Comparison of ENCODE assay signal across 12 cellular contexts in the genomic region with DNA sequence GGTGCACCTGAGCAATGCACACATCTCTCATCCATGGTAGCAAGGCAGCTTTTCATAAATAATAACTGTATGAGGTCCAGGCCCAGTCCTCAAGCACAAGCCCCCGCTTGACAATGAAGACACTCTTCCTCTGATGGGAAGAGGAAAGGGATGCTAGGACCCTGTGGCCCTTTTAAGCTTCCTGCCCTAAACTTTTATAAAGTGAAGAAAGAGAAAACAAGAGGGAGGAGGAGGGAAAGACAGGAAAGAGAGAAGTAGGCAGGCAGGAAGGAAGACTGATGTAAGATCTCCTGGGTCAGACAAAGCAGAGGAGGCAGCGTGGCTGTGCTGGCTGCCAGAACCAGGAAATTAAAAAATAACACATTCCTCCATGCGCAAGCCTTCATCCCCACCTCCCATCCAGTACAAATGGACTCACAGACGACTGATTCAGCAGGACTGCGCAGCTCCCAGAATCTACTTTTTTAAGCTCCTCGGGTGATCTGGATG. TPM values are rescaled to one million over a fixed set of nuclear protein-coding genes. Genes with fewer than 3 reads are reported as not detected.
DNase-seq lines count a peak whose midpoint lies in the region; ATAC-seq, FAIRE-seq and TF ChIP-seq lines count a peak whose summit lies in the region.
"Had no signal": no experiment of that assay in that cellular context is flagged by ENCODE, and none has a peak within 500 bp of the region (broad histone marks: within the 10 kb centered on the region; RNA-seq: fewer than 3 reads in every experiment).

No MANE protein-coding gene starts in this region.

- no peak for FAIRE-seq in HepG2 (lab: Jason Lieb, UNC)
- FAIRE-seq: H54 had no signal

- H4K20me1 ChIP-seq in HepG2 (ENCODE audit: insufficient read depth, low read length) = peaks cover 43% of the 10 kb centered on the region

- in situ Hi-C loops in HepG2 (cut with HindIII; ENCODE audit: extremely low pct_ligation_motif_present, low pct_unique_long_range_greater_than_20kb) = no loop called here

- POLR2A ChIA-PET in HepG2 (lab: Yijun Ruan, JAX) = interaction anchor here (1.4 kb wide), 1 partner anchor 16 kb away, joined by 4 read pairs; a partner anchor contains a TSS

- H3K4me3 Mint-ChIP-seq in activated naive CD4-positive, alpha-beta T cell treated with anti-CD3 and anti-CD28 coated beads, Interleukin-2, amount 50 U/mL, for 24 hours = peak overlapping the region; percentile 67

- TF ChIP-seq POLR2A in HepG2 (IDR thresholded peaks at IDR 0.05; ENCODE audit: insufficient read depth in 1 of 2, low read depth in 2 of 2, low read length in 2 of 2) (peak in 1 of 2 experiments; percentile 49; a peak in 2 of 4 replicates), prostate gland (IDR thresholded peaks at IDR 0.05) (no peak)

- H3K4me2 ChIP-seq in HepG2 (ENCODE audit: low read depth, low read length) = no peak overlapping the region

- ATAC-seq in HepG2 = no peak

- peak overlapping the region; percentile 95 for H3K27ac Mint-ChIP-seq in activated naive CD4-positive, alpha-beta T cell treated with anti-CD3 and anti-CD28 coated beads, Interleukin-2, amount 50 U/mL, for 24 hours

- no peak overlapping the region for H3K9ac ChIP-seq in HepG2 (ENCODE audit: insufficient read depth, low read depth, low read length)

- no peak overlapping the region for H2AFZ ChIP-seq in HepG2 (ENCODE audit: low read length)

- H3K79me2 ChIP-seq in HepG2 (ENCODE audit: insufficient read depth, low read length) = peaks cover 4% of the 10 kb centered on the region

- no peaks in the 10 kb centered on the region for H3K4me1 ChIP-seq in HepG2 (ENCODE audit: insufficient read depth, low read length)
- no peaks in the 10 kb centered on the region for H3K4me1 ChIP-seq in prostate gland (replicated peaks)

- no TSS peak for BruUV-seq in HepG2 (replicated peaks; lab: Mats Ljungman, UMichigan)

- H3K27me3 Mint-ChIP-seq in activated naive CD4-positive, alpha-beta T cell treated with anti-CD3 and anti-CD28 coated beads, Interleukin-2, amount 50 U/mL, for 24 hours = no peaks in the 10 kb centered on the region

- 98% methylated on average over 6 of the region's 6 CpGs for WGBS in HepG2 (ENCODE audit: low lambda C conversion rate)
- WGBS in prostate gland = 77% methylated on average over 6 of the region's 6 CpGs

- no peak for TF ChIP-seq CTCF in AG10803 (conservative IDR thresholded peaks at IDR 0.05; ENCODE audit: low read length)
- TF ChIP-seq CTCF in HepG2 (CRISPR knock-in tag; IDR thresholded peaks at IDR 0.05) = no peak
- no peak for TF ChIP-seq CTCF in prostate gland (IDR thresholded peaks at IDR 0.05)

- peaks cover 2% of the 10 kb centered on the region for H3K9me3 Mint-ChIP-seq in activated naive CD4-positive, alpha-beta T cell treated with anti-CD3 and anti-CD28 coated beads, Interleukin-2, amount 50 U/mL, for 24 hours

- H3K27ac ChIP-seq in HepG2 (ENCODE audit: extremely low read length, insufficient read depth, low read length) (no peak overlapping the region), prostate gland (no peak overlapping the region)

- H3K4me3 ChIP-seq in AG10803 (ENCODE audit: low read length) (no peak overlapping the region), HepG2 (replicated peaks in 1 of 3; ENCODE audit: insufficient read depth in 1 of 3, low read depth in 2 of 3, low read length in 3 of 3) (no peak overlapping the region), prostate gland (no peak overlapping the region)
- peak overlapping the region; percentile 7 for H3K4me3 ChIP-seq in Jurkat, Clone E6-1 (ENCODE audit: low read length)

- TF ChIP-seq RAD21 in HepG2 (CRISPR knock-in tag; IDR thresholded peaks at IDR 0.05) = no peak

- H3K27me3 ChIP-seq in HepG2 (ENCODE audit: control insufficient read depth in 1 of 2, insufficient read depth in 2 of 2, low read length in 2 of 2) = no peaks in the 10 kb centered on the region
- no peaks in the 10 kb centered on the region for H3K27me3 ChIP-seq in prostate gland (replicated peaks; ENCODE audit: insufficient read depth)

- CTCF ChIA-PET in HepG2 (lab: Yijun Ruan, JAX; ENCODE audit: low intra/inter-chr PET ratio, low total read pairs) = no interaction called here

- peaks cover 73% of the 10 kb centered on the region for H3K4me1 Mint-ChIP-seq in activated naive CD4-positive, alpha-beta T cell treated with anti-CD3 and anti-CD28 coated beads, Interleukin-2, amount 50 U/mL, for 24 hours

- TF ChIP-seq EP300 in HepG2 (IDR thresholded peaks at IDR 0.05; ENCODE audit: low read depth in 2 of 2, low read length in 2 of 2) = no peak
- no peak for TF ChIP-seq EP300 in HepG2 (CRISPR knock-in tag; IDR thresholded peaks at IDR 0.05; ENCODE audit: borderline replicate concordance)

- DNase-seq in AG10803 (ENCODE audit: low read depth) (peak; percentile 41), HepG2 (ENCODE audit: low spot score) (no peak), LoVo (ENCODE audit: low spot score) (no peak), NCI-H446 treated with DMSO at 0.1 percent for 48 hours (lab: John Stamatoyannopoulos, UW) (no peak), cerebellar nuclear complex (lab: John Stamatoyannopoulos, UW) (no peak), prostate gland (ENCODE audit: low spot score) (no peak)
- peak; percentile 64 for DNase-seq in Jurkat, Clone E6-1 (ENCODE audit: low read depth, low spot score)
- DNase-seq: COR-L47; NCI-H2029; stimulated activated CD4-positive, alpha-beta T cell treated with anti-CD3 and anti-CD28 coated beads, Interleukin-12 subunit alpha, Interleukin-12 subunit beta, amount 100 ng/mL, for 4 hours had no signal

- intact Hi-C loops in HepG2 (cut with micrococcal nuclease; ENCODE audit: unreplicated experiment) = no loop called here
- intact Hi-C loops in prostate gland (cut with DNase I) = no loop called here

- H3K9me3 ChIP-seq in HepG2 (ENCODE audit: low read length) (no peaks in the 10 kb centered on the region), prostate gland (no peaks in the 10 kb centered on the region)

- H3K36me3 Mint-ChIP-seq in activated naive CD4-positive, alpha-beta T cell treated with anti-CD3 and anti-CD28 coated beads, Interleukin-2, amount 50 U/mL, for 24 hours = peaks cover 31% of the 10 kb centered on the region

- H3K36me3 ChIP-seq in HepG2 (replicated peaks in 1 of 2; ENCODE audit: control insufficient read depth in 1 of 2, insufficient read depth in 2 of 2, low read length in 2 of 2) = peaks cover 31 to 44% of the 10 kb centered on the region in 2 experiments
- H3K36me3 ChIP-seq in prostate gland = peaks cover 0 to 8% of the 10 kb centered on the region in 2 donors

TF ChIP-seq in HepG2, 621 proteins besides CTCF, POLR2A, EP300 and RAD21 (continues in another document):
- TF ChIP-seq AGO1 (IDR thresholded peaks at IDR 0.05; ENCODE audit: low read depth, low read length, poor library complexity, severe bottlenecking) (peak; percentile 49), RBM22 (optimal IDR thresholded peaks at IDR 0.05; ENCODE audit: low read length) (peak; percentile 99), TARDBP (CRISPR knock-in tag; IDR thresholded peaks at IDR 0.05) (0 out of 2 replicates have a peak, but pooled peaks have one; percentile 19), PAF1 (CRISPR knock-in tag; IDR thresholded peaks at IDR 0.05) (0 out of 2 replicates have a peak, but pooled peaks have one; percentile 31)
- TF ChIP-seq, protein P1, sequence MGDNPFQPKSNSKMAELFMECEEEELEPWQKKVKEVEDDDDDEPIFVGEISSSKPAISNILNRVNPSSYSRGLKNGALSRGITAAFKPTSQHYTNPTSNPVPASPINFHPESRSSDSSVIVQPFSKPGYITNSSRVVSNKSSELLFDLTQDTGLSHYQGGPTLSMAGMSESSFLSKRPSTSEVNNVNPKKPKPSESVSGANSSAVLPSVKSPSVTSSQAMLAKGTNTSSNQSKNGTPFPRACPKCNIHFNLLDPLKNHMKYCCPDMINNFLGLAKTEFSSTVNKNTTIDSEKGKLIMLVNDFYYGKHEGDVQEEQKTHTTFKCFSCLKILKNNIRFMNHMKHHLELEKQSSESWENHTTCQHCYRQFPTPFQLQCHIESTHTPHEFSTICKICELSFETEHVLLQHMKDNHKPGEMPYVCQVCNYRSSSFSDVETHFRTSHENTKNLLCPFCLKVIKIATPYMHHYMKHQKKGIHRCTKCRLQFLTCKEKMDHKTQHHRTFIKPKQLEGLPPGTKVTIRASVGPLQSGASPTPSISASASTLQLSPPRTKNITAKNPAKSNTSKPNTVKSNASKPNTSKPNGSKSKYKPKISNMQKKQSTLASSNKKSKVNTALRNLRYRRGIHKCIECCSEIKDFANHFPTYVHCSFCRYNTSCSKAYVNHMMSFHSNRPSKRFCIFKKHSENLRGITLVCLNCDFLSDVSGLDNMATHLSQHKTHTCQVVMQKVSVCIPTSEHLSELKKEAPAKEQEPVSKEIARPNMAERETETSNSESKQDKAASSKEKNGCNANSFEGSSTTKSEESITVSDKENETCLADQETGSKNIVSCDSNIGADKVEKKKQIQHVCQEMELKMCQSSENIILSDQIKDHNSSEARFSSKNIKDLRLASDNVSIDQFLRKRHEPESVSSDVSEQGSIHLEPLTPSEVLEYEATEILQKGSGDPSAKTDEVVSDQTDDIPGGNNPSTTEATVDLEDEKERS (CRISPR knock-in tag; IDR thresholded peaks at IDR 0.05) = no peak

RNA-seq across cellular contexts. Expression of a gene that starts 16.4 kb away (rescaled TPM):
- polyA plus RNA-seq in Jurkat, Clone E6-1 (2012; ENCODE audit: insufficient read depth, insufficient read length) = 31.0 TPM
- total RNA-seq in HepG2 (2016; rRNA removed; fragmentation: Illumina TruSeq; extraction: Trizol) (24.7 and 28.2 TPM in 2 replicates), prostate gland (10 to 100 TPM; 13.0 to 19.9 TPM)
- 2.2 and 2.6 TPM in 2 replicates for total RNA-seq in HepG2 (2016; cell fraction: cytosol; rRNA removed; fragmentation: Illumina TruSeq; extraction: Trizol; ENCODE audit: low read depth)
- total RNA-seq in HepG2 (2016; cell fraction: insoluble cytoplasmic fraction; rRNA removed; fragmentation: Illumina TruSeq; extraction: Trizol) = 18.9 and 27.7 TPM in 2 replicates
- total RNA-seq in HepG2 (2016; cell fraction: membrane; rRNA removed; fragmentation: Illumina TruSeq; extraction: Trizol) = 8.2 and 8.6 TPM in 2 replicates
- total RNA-seq in HepG2 (2016; cell fraction: nucleus; rRNA removed; fragmentation: Illumina TruSeq; extraction: Trizol) = 61.9 and 64.1 TPM in 2 replicates
- 47.1 and 49.6 TPM in 2 replicates for polyA plus RNA-seq in HepG2 (2011; rRNA removed)
- polyA plus RNA-seq in HepG2 (2011; cell fraction: cytosol; rRNA removed) = 22.2 and 24.7 TPM in 2 replicates
- polyA plus RNA-seq in HepG2 (2011; cell fraction: nucleus; rRNA removed) = 144 and 150 TPM in 2 replicates
- polyA plus RNA-seq in HepG2 (2012) = 30.0 and 33.6 TPM in 2 replicates
- polyA plus RNA-seq in HepG2 (2016; cell fraction: cytosol; fragmentation: Illumina TruSeq; extraction: Trizol; ENCODE audit: low read depth) = 1.00 and 1.1 TPM in 2 replicates
- polyA plus RNA-seq in HepG2 (2016; cell fraction: insoluble cytoplasmic fraction; fragmentation: Illumina TruSeq; extraction: Trizol; ENCODE audit: low read depth) = 21.4 and 27.8 TPM in 2 replicates
- 3.4 and 4.2 TPM in 2 replicates for polyA plus RNA-seq in HepG2 (2016; cell fraction: membrane; fragmentation: Illumina TruSeq; extraction: Trizol; ENCODE audit: low read depth)
- 121 and 138 TPM in 2 replicates for polyA plus RNA-seq in HepG2 (2016; cell fraction: nucleus; fragmentation: Illumina TruSeq; extraction: Trizol; ENCODE audit: insufficient read depth, low read depth)
- polyA minus RNA-seq in HepG2 (2011; rRNA and poly(A)+ RNA removed; ENCODE audit: low replicate concordance) = 2.9 and 35.1 TPM in 2 replicates
- 30.0 and 32.5 TPM in 2 replicates for polyA minus RNA-seq in HepG2 (2011; cell fraction: cytosol; rRNA and poly(A)+ RNA removed)
- 52.7 and 61.8 TPM in 2 replicates for polyA minus RNA-seq in HepG2 (2011; cell fraction: nucleus; rRNA and poly(A)+ RNA removed)

Comparison
In these comparisons a context has a peak if more than half of its experiments do, and no peak if none do; other contexts are left out.
1. DNase-seq: peak in AG10803 (single experiment) and Jurkat, Clone E6-1 (single experiment); none in HepG2 (single experiment), LoVo (single experiment), NCI-H446 treated with DMSO at 0.1 percent for 48 hours (single experiment), cerebellar nuclear complex (0 of 2) and prostate gland (single experiment).